27 cellular contexts compared by ENCODE assay signal in the genomic region with DNA sequence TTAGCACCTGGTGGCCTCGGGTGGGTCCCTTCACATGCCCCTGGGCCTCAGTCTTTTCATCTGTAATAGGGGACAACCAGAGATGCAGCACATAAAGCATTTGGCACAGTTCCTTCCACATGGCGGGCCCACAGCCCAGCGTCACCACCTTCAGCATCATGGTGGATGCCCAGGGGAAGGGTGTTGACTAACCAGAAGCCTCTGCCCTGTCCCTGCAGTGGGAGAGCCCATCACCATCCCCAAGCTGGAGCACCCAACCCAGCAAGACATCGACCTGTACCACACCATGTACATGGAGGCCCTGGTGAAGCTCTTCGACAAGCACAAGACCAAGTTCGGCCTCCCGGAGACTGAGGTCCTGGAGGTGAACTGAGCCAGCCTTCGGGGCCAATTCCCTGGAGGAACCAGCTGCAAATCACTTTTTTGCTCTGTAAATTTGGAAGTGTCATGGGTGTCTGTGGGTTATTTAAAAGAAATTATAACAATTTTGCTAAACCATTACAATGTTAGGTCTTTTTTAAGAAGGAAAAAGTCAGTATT. TPM values are rescaled to one million over a fixed set of nuclear protein-coding genes. Genes with fewer than 3 reads are reported as not detected.
DNase-seq lines count a peak whose midpoint lies in the region; ATAC-seq, FAIRE-seq and TF ChIP-seq lines count a peak whose summit lies in the region.
"Had no signal": no experiment of that assay in that cellular context is flagged by ENCODE, and none has a peak within 500 bp of the region (broad histone marks: within the 10 kb centered on the region; RNA-seq: fewer than 3 reads in every experiment).

No MANE protein-coding gene starts in this region.

- H3K9me3 ChIP-seq in HepG2 (ENCODE audit: low read length) (no peaks in the 10 kb centered on the region), right lobe of liver (no peaks in the 10 kb centered on the region)
- H3K9me3 ChIP-seq: A549, MG63, SJSA1 had no signal

- DNase-seq in HepG2 (ENCODE audit: low spot score), result no peak
- no peak for DNase-seq in right lobe of liver
- peak; percentile 3 for DNase-seq in foreskin melanocyte
- peak; percentile 43 for DNase-seq in posterior vena cava (ENCODE audit: low spot score)
- DNase-seq in HCEC 1CT, result no peak
- DNase-seq: AML-193, Calu3, DMS79 treated with DMSO at 0.1 percent for 48 hours, GF-D8, KBM-7, MG63, NCI-H1105 treated with DMSO at 0.1 percent for 48 hours, NCI-H146, NCI-H1930, NCI-H2107, NCI-H446, NCI-H524 treated with DMSO at 0.1 percent for 48 hours, NCI-H774 had no signal

- 100% methylated on average over 6 of the region's 8 CpGs for WGBS in HepG2 (ENCODE audit: low lambda C conversion rate)
- 98% methylated on average over 8 of the region's 8 CpGs for WGBS in right lobe of liver (ENCODE audit: insufficient coverage, low coverage, low lambda C conversion rate, missing lambda C conversion rate)

- H4K20me1 ChIP-seq in HepG2 (ENCODE audit: insufficient read depth, low read length), result no peaks in the 10 kb centered on the region

- intact Hi-C loops in HepG2 (cut with micrococcal nuclease; ENCODE audit: unreplicated experiment), result loop anchor here (5.0 kb wide), 2 partner anchors 33 to 517 kb away; a partner anchor contains a TSS
- intact Hi-C loops in right lobe of liver (cut with DNase I), result loop anchor here in 1 of 2 donors (10.0 kb wide), 1 partner anchor 65 kb away; no protein-coding TSS in a partner anchor
- intact Hi-C loops in posterior vena cava (cut with DNase I), result loop anchor here in 1 of 2 donors (5.0 to 10.0 kb wide), 2 partner anchors 67 to 515 kb away; no protein-coding TSS in a partner anchor

- in situ Hi-C loops in HepG2 (cut with HindIII; ENCODE audit: extremely low pct_ligation_motif_present, low pct_unique_long_range_greater_than_20kb), result no loop called here

- no peaks in the 10 kb centered on the region for H3K79me2 ChIP-seq in HepG2 (ENCODE audit: insufficient read depth, low read length)

- H3K36me3 ChIP-seq in HepG2 (replicated peaks in 1 of 2; ENCODE audit: control insufficient read depth in 1 of 2, insufficient read depth in 2 of 2, low read length in 2 of 2), result peaks cover 12 to 51% of the 10 kb centered on the region in 2 experiments
- H3K36me3 ChIP-seq in right lobe of liver, result peaks cover 0 to 53% (median 23%) of the 10 kb centered on the region in 4 donors
- H3K36me3 ChIP-seq: MG63, SJSA1 had no signal

- ATAC-seq in HepG2, result no peak
- no peak for ATAC-seq in right lobe of liver
- ATAC-seq in HG02588 (IDR thresholded peaks at IDR 0.05; ENCODE audit: unreplicated experiment), result no peak
- ATAC-seq in GM19455 (IDR thresholded peaks at IDR 0.05; ENCODE audit: unreplicated experiment), result no peak
- ATAC-seq: A549, Right ventricle myocardium inferior had no signal

- no peak overlapping the region for H3K27ac ChIP-seq in HepG2 (ENCODE audit: extremely low read length, insufficient read depth, low read length)
- no peak overlapping the region for H3K27ac ChIP-seq in right lobe of liver
- H3K27ac ChIP-seq: A549, C4-2B, PC-9, SJSA1 had no signal

- no peak overlapping the region for H3K4me2 ChIP-seq in HepG2 (ENCODE audit: low read depth, low read length)
- H3K4me2 ChIP-seq: A549, PC-9 had no signal

- no peak overlapping the region for H2AFZ ChIP-seq in HepG2 (ENCODE audit: low read length)
- H2AFZ ChIP-seq: PC-9 had no signal

- TF ChIP-seq RAD21 in HepG2 (CRISPR knock-in tag; IDR thresholded peaks at IDR 0.05), result no peak

- FAIRE-seq in HepG2 (lab: Jason Lieb, UNC), result no peak
- FAIRE-seq: A549, H54, HTR-8/SVneo had no signal

- TF ChIP-seq EP300 in HepG2 (IDR thresholded peaks at IDR 0.05; ENCODE audit: low read depth in 2 of 2, low read length in 2 of 2) (no peak), HepG2 (CRISPR knock-in tag; IDR thresholded peaks at IDR 0.05; ENCODE audit: borderline replicate concordance) (no peak)

- H3K9ac ChIP-seq in HepG2 (ENCODE audit: insufficient read depth, low read depth, low read length), result no peak overlapping the region

- POLR2A ChIA-PET in HepG2 (lab: Yijun Ruan, JAX), result interaction anchor here (2.4 to 4.2 kb wide), 2 partner anchors 9 to 17 kb away, joined by 5 to 23 read pairs; no protein-coding TSS in a partner anchor

- BruUV-seq in HepG2 (replicated peaks; lab: Mats Ljungman, UMichigan), result no TSS peak

- no peak for TF ChIP-seq CTCF in HepG2 (CRISPR knock-in tag; IDR thresholded peaks at IDR 0.05)
- no peak for TF ChIP-seq CTCF in right lobe of liver (IDR thresholded peaks at IDR 0.05)

- H3K27me3 ChIP-seq in HepG2 (ENCODE audit: control insufficient read depth in 1 of 2, insufficient read depth in 2 of 2, low read length in 2 of 2) (no peaks in the 10 kb centered on the region), right lobe of liver (no peaks in the 10 kb centered on the region)
- H3K27me3 ChIP-seq: MG63, SJSA1 had no signal

- CTCF ChIA-PET in HepG2 (lab: Yijun Ruan, JAX; ENCODE audit: low intra/inter-chr PET ratio, low total read pairs), result no interaction called here

- H3K4me1 ChIP-seq in HepG2 (ENCODE audit: insufficient read depth, low read length), result peaks cover 46% of the 10 kb centered on the region
- peaks cover 0 to 22% (median 7%) of the 10 kb centered on the region in 4 donors for H3K4me1 ChIP-seq in right lobe of liver
- H3K4me1 ChIP-seq: A549, SJSA1 had no signal

- H3K4me3 ChIP-seq in HepG2 (replicated peaks in 1 of 3; ENCODE audit: insufficient read depth in 1 of 3, low read depth in 2 of 3, low read length in 3 of 3) (no peak overlapping the region), right lobe of liver (no peak overlapping the region)
- H3K4me3 ChIP-seq: A549, MG63, PC-9, SJSA1 had no signal

- no peak for TF ChIP-seq POLR2A in HepG2 (IDR thresholded peaks at IDR 0.05; ENCODE audit: insufficient read depth in 1 of 2, low read depth in 2 of 2, low read length in 2 of 2)
- TF ChIP-seq POLR2A in right lobe of liver (IDR thresholded peaks at IDR 0.05), result no peak

TF ChIP-seq in HepG2, 621 proteins besides CTCF, POLR2A, EP300 and RAD21 (continues in another document):
- no peak for TF ChIP-seq ELF4 (CRISPR knock-in tag; IDR thresholded peaks at IDR 0.05; ENCODE audit: borderline replicate concordance)
- no peak for TF ChIP-seq KDM5A (IDR thresholded peaks at IDR 0.05; ENCODE audit: borderline replicate concordance, low read length)
- 0 out of 2 replicates have a peak, but pooled peaks have one; percentile 18 for TF ChIP-seq ZNF629 (CRISPR knock-in tag; conservative IDR thresholded peaks at IDR 0.05)

RNA-seq across cellular contexts. Expression of a gene that starts 14.8 kb away (rescaled TPM):
- total RNA-seq in HepG2 (2016; rRNA removed; fragmentation: Illumina TruSeq; extraction: Trizol) (17.2 and 17.3 TPM in 2 replicates), right lobe of liver (10 to 100 TPM in 3 of 6 experiments, 1 to 10 TPM in 3; 8.8 to 12.6 (median 10.3) TPM), posterior vena cava (10 to 100 TPM; 27.0 to 27.8 TPM)
- 6.1 and 9.8 TPM in 2 replicates for total RNA-seq in HepG2 (2016; cell fraction: cytosol; rRNA removed; fragmentation: Illumina TruSeq; extraction: Trizol; ENCODE audit: low read depth)
- total RNA-seq in HepG2 (2016; cell fraction: insoluble cytoplasmic fraction; rRNA removed; fragmentation: Illumina TruSeq; extraction: Trizol), result 15.0 and 18.0 TPM in 2 replicates
- 11.6 and 11.7 TPM in 2 replicates for total RNA-seq in HepG2 (2016; cell fraction: membrane; rRNA removed; fragmentation: Illumina TruSeq; extraction: Trizol)
- total RNA-seq in HepG2 (2016; cell fraction: nucleus; rRNA removed; fragmentation: Illumina TruSeq; extraction: Trizol), result 43.2 and 46.0 TPM in 2 replicates
- polyA plus RNA-seq in HepG2 (2011; rRNA removed), result 8.9 and 9.7 TPM in 2 replicates
- polyA plus RNA-seq in HepG2 (2011; cell fraction: cytosol; rRNA removed), result 5.6 and 7.4 TPM in 2 replicates
- polyA plus RNA-seq in HepG2 (2011; cell fraction: nucleus; rRNA removed), result 8.4 TPM in 2 replicates
- 8.4 and 11.9 TPM in 2 replicates for polyA plus RNA-seq in HepG2 (2012)
- 1.5 and 1.6 TPM in 2 replicates for polyA plus RNA-seq in HepG2 (2016; cell fraction: cytosol; fragmentation: Illumina TruSeq; extraction: Trizol; ENCODE audit: low read depth)
- polyA plus RNA-seq in HepG2 (2016; cell fraction: insoluble cytoplasmic fraction; fragmentation: Illumina TruSeq; extraction: Trizol; ENCODE audit: low read depth), result 10.9 and 14.5 TPM in 2 replicates
- 5.0 and 5.5 TPM in 2 replicates for polyA plus RNA-seq in HepG2 (2016; cell fraction: membrane; fragmentation: Illumina TruSeq; extraction: Trizol; ENCODE audit: low read depth)
- 20.6 and 22.8 TPM in 2 replicates for polyA plus RNA-seq in HepG2 (2016; cell fraction: nucleus; fragmentation: Illumina TruSeq; extraction: Trizol; ENCODE audit: insufficient read depth, low read depth)
- polyA minus RNA-seq in HepG2 (2011; rRNA and poly(A)+ RNA removed; ENCODE audit: low replicate concordance), result 10.9 and 19.7 TPM in 2 replicates
- 5.9 and 6.2 TPM in 2 replicates for polyA minus RNA-seq in HepG2 (2011; cell fraction: cytosol; rRNA and poly(A)+ RNA removed)
- 77.1 and 79.4 TPM in 2 replicates for polyA minus RNA-seq in HepG2 (2011; cell fraction: nucleus; rRNA and poly(A)+ RNA removed)

RNA-seq across cellular contexts. Expression of a gene that starts 31.6 kb away (rescaled TPM):
- total RNA-seq in HepG2 (2016; rRNA removed; fragmentation: Illumina TruSeq; extraction: Trizol) (39.4 and 65.6 TPM in 2 replicates), right lobe of liver (100 to 1,000 TPM in 5 of 6 experiments, 10 to 100 TPM in 1; 33.1 to 166 (median 124) TPM), posterior vena cava (1 to 10 TPM; 2.1 to 3.4 TPM)
- 13.6 and 17.8 TPM in 2 replicates for total RNA-seq in HepG2 (2016; cell fraction: cytosol; rRNA removed; fragmentation: Illumina TruSeq; extraction: Trizol; ENCODE audit: low read depth)
- total RNA-seq in HepG2 (2016; cell fraction: insoluble cytoplasmic fraction; rRNA removed; fragmentation: Illumina TruSeq; extraction: Trizol), result 37.7 and 67.0 TPM in 2 replicates
- total RNA-seq in HepG2 (2016; cell fraction: membrane; rRNA removed; fragmentation: Illumina TruSeq; extraction: Trizol), result 33.7 and 43.0 TPM in 2 replicates
- total RNA-seq in HepG2 (2016; cell fraction: nucleus; rRNA removed; fragmentation: Illumina TruSeq; extraction: Trizol), result 51.0 and 57.6 TPM in 2 replicates
- polyA plus RNA-seq in HepG2 (2011; rRNA removed), result 39.0 and 47.6 TPM in 2 replicates
- 38.9 and 41.0 TPM in 2 replicates for polyA plus RNA-seq in HepG2 (2011; cell fraction: cytosol; rRNA removed)
- polyA plus RNA-seq in HepG2 (2011; cell fraction: nucleus; rRNA removed), result 13.1 and 13.7 TPM in 2 replicates
- 15.7 and 19.7 TPM in 2 replicates for polyA plus RNA-seq in HepG2 (2012)
- 13.9 and 19.4 TPM in 2 replicates for polyA plus RNA-seq in HepG2 (2016; cell fraction: cytosol; fragmentation: Illumina TruSeq; extraction: Trizol; ENCODE audit: low read depth)
- 39.1 and 40.5 TPM in 2 replicates for polyA plus RNA-seq in HepG2 (2016; cell fraction: insoluble cytoplasmic fraction; fragmentation: Illumina TruSeq; extraction: Trizol; ENCODE audit: low read depth)
- 26.5 and 38.6 TPM in 2 replicates for polyA plus RNA-seq in HepG2 (2016; cell fraction: membrane; fragmentation: Illumina TruSeq; extraction: Trizol; ENCODE audit: low read depth)
- 85.2 and 85.5 TPM in 2 replicates for polyA plus RNA-seq in HepG2 (2016; cell fraction: nucleus; fragmentation: Illumina TruSeq; extraction: Trizol; ENCODE audit: insufficient read depth, low read depth)
- polyA minus RNA-seq in HepG2 (2011; rRNA and poly(A)+ RNA removed; ENCODE audit: low replicate concordance), result 9.8 and 63.2 TPM in 2 replicates
- 11.2 and 11.5 TPM in 2 replicates for polyA minus RNA-seq in HepG2 (2011; cell fraction: cytosol; rRNA and poly(A)+ RNA removed)
- polyA minus RNA-seq in HepG2 (2011; cell fraction: nucleus; rRNA and poly(A)+ RNA removed), result 9.3 and 9.8 TPM in 2 replicates
- total RNA-seq: SJSA1 had no signal

Comparison
In these comparisons a context has a peak if more than half of its experiments do, and no peak if none do; other contexts are left out.
1. DNase-seq: peak in foreskin melanocyte (single experiment) and posterior vena cava (single experiment); none in HepG2 (single experiment), right lobe of liver (0 of 3) and HCEC 1CT (single experiment).